15 cellular contexts compared by ENCODE assay signal in the genomic region with DNA sequence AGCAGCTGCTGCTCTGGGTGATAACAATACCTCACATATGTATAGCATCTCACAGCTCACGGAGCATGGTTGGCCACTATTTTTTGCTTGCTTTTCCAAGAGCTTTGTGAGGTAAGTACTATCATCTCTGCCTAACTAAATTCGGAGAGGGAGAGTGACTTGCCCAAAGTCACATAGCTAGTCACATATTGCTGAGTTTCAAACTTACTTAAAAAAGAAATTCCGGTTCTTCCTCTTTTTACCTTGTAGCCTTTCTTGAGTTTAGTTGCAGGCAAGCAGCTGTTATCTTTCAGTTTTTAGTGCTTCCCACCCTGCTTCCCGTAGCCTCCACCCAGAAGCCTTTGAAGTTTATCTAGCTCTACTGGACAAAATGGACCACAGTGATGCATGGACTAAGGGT.
DNase-seq lines count a peak whose midpoint lies in the region; ATAC-seq lines count a peak whose summit lies in the region.
"Had no signal": no experiment of that assay in that cellular context is flagged by ENCODE, and none has a peak within 500 bp of the region (broad histone marks: within the 10 kb centered on the region; RNA-seq: fewer than 3 reads in every experiment).

No MANE protein-coding gene starts in this region.

- H3K9ac ChIP-seq in BLaER1, result no peak overlapping the region

- no peaks in the 10 kb centered on the region for H3K9me3 Mint-ChIP-seq in natural killer cell treated with Interleukin-12 subunit alpha and Interleukin-12 subunit beta and Interleukin-15 and Interleukin-18, amount 100 ng/mL, for 72 hours
- H3K9me3 Mint-ChIP-seq: GM23338 had no signal

- DNase-seq in GOT3 (lab: John Stamatoyannopoulos, UW) (peak; percentile 2), caudate nucleus (lab: John Stamatoyannopoulos, UW) (no peak), posterior cingulate gyrus (no peak), superior temporal gyrus (ENCODE audit: extremely low spot score) (no peak)
- DNase-seq in natural killer cell treated with Interleukin-12 subunit alpha and Interleukin-12 subunit beta and Interleukin-15 and Interleukin-18, amount 100 ng/mL, for 72 hours (ENCODE audit: low spot score), result no peak
- DNase-seq: activated effector memory CD4-positive, alpha-beta T cell treated with Interleukin-2 at 50 U/mL for 16 hours; mucosa of descending colon; right lobe of liver had no signal

- H3K27ac ChIP-seq in BLaER1, result no peak overlapping the region
- no peak overlapping the region for H3K27ac ChIP-seq in caudate nucleus (ENCODE audit: low read depth, low read length)
- H3K27ac ChIP-seq: esophagus muscularis mucosa, right lobe of liver, SJSA1 had no signal

- no peaks in the 10 kb centered on the region for H3K4me1 Mint-ChIP-seq in natural killer cell treated with Interleukin-12 subunit alpha and Interleukin-12 subunit beta and Interleukin-15 and Interleukin-18, amount 100 ng/mL, for 72 hours (ENCODE audit: low read depth in 2 of 2)
- H3K4me1 Mint-ChIP-seq: GM23338 had no signal

- peak; percentile 45 for ATAC-seq in GM19023 (IDR thresholded peaks at IDR 0.05; ENCODE audit: unreplicated experiment)
- peak; percentile 66 for ATAC-seq in HG03432 (IDR thresholded peaks at IDR 0.05; ENCODE audit: unreplicated experiment)
- ATAC-seq in natural killer cell treated with Interleukin-12 subunit alpha and Interleukin-12 subunit beta and Interleukin-15 and Interleukin-18, amount 100 ng/mL, for 72 hours, result no peak
- ATAC-seq: activated CD4-positive, CD25-positive, alpha-beta regulatory T cell treated with anti-CD3 and anti-CD28 coated beads, Interleukin-2, amount 50 U/mL, for 24 hours; right lobe of liver had no signal

- no peaks in the 10 kb centered on the region for H3K9me3 ChIP-seq in BLaER1
- H3K9me3 ChIP-seq: mucosa of descending colon, right lobe of liver, SJSA1 had no signal

- peaks cover 6% of the 10 kb centered on the region for H3K36me3 Mint-ChIP-seq in natural killer cell treated with Interleukin-12 subunit alpha and Interleukin-12 subunit beta and Interleukin-15 and Interleukin-18, amount 100 ng/mL, for 72 hours

- H3K27me3 Mint-ChIP-seq in natural killer cell treated with Interleukin-12 subunit alpha and Interleukin-12 subunit beta and Interleukin-15 and Interleukin-18, amount 100 ng/mL, for 72 hours, result peaks cover 0 to 20% of the 10 kb centered on the region in 2 donors

- H3K36me3 ChIP-seq in BLaER1, result no peaks in the 10 kb centered on the region
- H3K36me3 ChIP-seq: esophagus muscularis mucosa, right lobe of liver, SJSA1 had no signal

- H4K20me1 ChIP-seq in BLaER1, result no peaks in the 10 kb centered on the region

- H3K4me2 ChIP-seq in BLaER1, result peak overlapping the region; percentile 45
- H3K4me2 ChIP-seq: GM23338 had no signal

- no peak overlapping the region for H3K27ac Mint-ChIP-seq in natural killer cell treated with Interleukin-12 subunit alpha and Interleukin-12 subunit beta and Interleukin-15 and Interleukin-18, amount 100 ng/mL, for 72 hours
- H3K27ac Mint-ChIP-seq: GM23338 had no signal

- peaks cover 38% of the 10 kb centered on the region for H3K4me1 ChIP-seq in BLaER1
- H3K4me1 ChIP-seq: esophagus muscularis mucosa, right lobe of liver, SJSA1 had no signal

- no peaks in the 10 kb centered on the region for H3K27me3 ChIP-seq in BLaER1
- H3K27me3 ChIP-seq: esophagus muscularis mucosa, right lobe of liver, SJSA1 had no signal

- no peak overlapping the region for H3K4me3 ChIP-seq in BLaER1
- H3K4me3 ChIP-seq: esophagus muscularis mucosa, GM23338, mucosa of descending colon, right lobe of liver, SJSA1 had no signal

- H3K4me3 Mint-ChIP-seq in natural killer cell treated with Interleukin-12 subunit alpha and Interleukin-12 subunit beta and Interleukin-15 and Interleukin-18, amount 100 ng/mL, for 72 hours, result no peak overlapping the region
- H3K4me3 Mint-ChIP-seq: GM23338 had no signal

- intact Hi-C loops in posterior cingulate gyrus (cut with DNase I), result no loop called here

Comparison
In these comparisons a context has a peak if more than half of its experiments do, and no peak if none do; other contexts are left out.
1. ATAC-seq: peak in GM19023 (single experiment) and HG03432 (single experiment); none in natural killer cell treated with Interleukin-12 subunit alpha and Interleukin-12 subunit beta and Interleukin-15 and Interleukin-18, amount 100 ng/mL, for 72 hours (0 of 2).